Comparison of ENCODE assay signal across 26 cellular contexts in the genomic region with DNA sequence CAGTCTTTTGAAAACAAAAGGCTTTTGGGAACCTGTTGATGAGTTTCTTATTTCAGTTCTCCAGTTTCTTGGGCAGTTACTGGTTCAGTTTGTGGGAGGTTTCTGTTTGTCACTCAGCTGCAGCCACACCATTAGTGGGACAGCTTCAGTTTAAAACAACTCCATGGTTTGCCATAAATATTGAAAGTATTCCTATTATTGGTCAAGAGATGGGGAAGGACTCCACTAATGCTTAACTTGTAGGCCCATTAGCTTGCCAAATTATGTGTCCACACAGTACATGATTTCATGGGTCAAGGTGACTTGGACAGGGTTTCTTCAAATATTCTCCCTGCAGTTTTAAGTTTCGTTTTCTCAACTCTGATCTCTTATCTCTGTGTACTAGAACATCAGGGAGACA. TPM values are rescaled to one million over a fixed set of nuclear protein-coding genes. Genes with fewer than 3 reads are reported as not detected.
DNase-seq lines count a peak whose midpoint lies in the region; ATAC-seq and TF ChIP-seq lines count a peak whose summit lies in the region.
"Had no signal": no experiment of that assay in that cellular context is flagged by ENCODE, and none has a peak within 500 bp of the region (broad histone marks: within the 10 kb centered on the region; RNA-seq: fewer than 3 reads in every experiment).

No MANE protein-coding gene starts in this region.

- H3K27ac Mint-ChIP-seq in endodermal cell = no peak overlapping the region
- H3K27ac Mint-ChIP-seq: activated B cell treated with CpG ODN at 0.5 μM for 24 hours; activated CD8-positive, alpha-beta T cell treated with anti-CD3 and anti-CD28 coated beads, Interleukin-2, amount 10 ng/mL, durations not matched to agents 7 days and 5 days; activated naive CD4-positive, alpha-beta T cell treated with anti-CD3 and anti-CD28 coated beads, Interleukin-2, amount 50 U/mL, for 24 hours had no signal

- no peaks in the 10 kb centered on the region for H3K36me3 Mint-ChIP-seq in endodermal cell (ENCODE audit: low read depth)
- H3K36me3 Mint-ChIP-seq: activated naive CD4-positive, alpha-beta T cell treated with anti-CD3 and anti-CD28 coated beads, Interleukin-2, amount 50 U/mL, for 24 hours had no signal

- ATAC-seq in GM18867 (IDR thresholded peaks at IDR 0.05; ENCODE audit: unreplicated experiment) (peak; percentile 60), GM21360 (IDR thresholded peaks at IDR 0.05; ENCODE audit: unreplicated experiment) (peak; percentile 48), HG02938 (IDR thresholded peaks at IDR 0.05; ENCODE audit: unreplicated experiment) (peak; percentile 67), body of pancreas (peak; percentile 96)
- ATAC-seq: activated CD8-positive, alpha-beta T cell treated with anti-CD3 and anti-CD28 coated beads, Interleukin-2, amount 10 ng/mL, durations not matched to agents 7 days and 5 days had no signal

- H3K27me3 ChIP-seq in body of pancreas (no peaks in the 10 kb centered on the region), endodermal cell (ENCODE audit: control insufficient read depth, insufficient read depth, low read length, poor library complexity, severe bottlenecking) (no peaks in the 10 kb centered on the region)
- H3K27me3 ChIP-seq: ascending aorta, esophagus squamous epithelium had no signal

- peaks cover 1% of the 10 kb centered on the region for H3K4me1 Mint-ChIP-seq in endodermal cell
- H3K4me1 Mint-ChIP-seq: activated B cell treated with CpG ODN at 0.5 μM for 24 hours; activated naive CD4-positive, alpha-beta T cell treated with anti-CD3 and anti-CD28 coated beads, Interleukin-2, amount 50 U/mL, for 24 hours had no signal

- intact Hi-C loops in body of pancreas (cut with DNase I) = no loop called here

- WGBS in body of pancreas, 2 donors = 10 to 23% methylated on average over 1 of the region's 1 CpG
- WGBS in endodermal cell (ENCODE audit: insufficient coverage in 1 of 2, insufficient read length in 1 of 2), 2 experiments = 86 to 100% methylated on average over 1 of the region's 1 CpG

- H3K36me3 ChIP-seq in body of pancreas (replicated peaks in 1 of 2; ENCODE audit: insufficient read depth in 1 of 2, low read depth in 2 of 2) (no peaks in the 10 kb centered on the region), endodermal cell (ENCODE audit: control insufficient read depth, insufficient read depth, low read length) (no peaks in the 10 kb centered on the region)
- H3K36me3 ChIP-seq: ascending aorta, esophagus squamous epithelium, left ventricle myocardium inferior had no signal

- peak in 2 of 4 donors; percentile 13 to 54 for DNase-seq in body of pancreas
- no peak for DNase-seq in AML-193 (lab: John Stamatoyannopoulos, UW)
- no peak for DNase-seq in endodermal cell
- no peak for DNase-seq in NCI-H345 treated with DMSO at 0.1 percent for 48 hours (lab: John Stamatoyannopoulos, UW; ENCODE audit: unreplicated experiment)
- DNase-seq in GM19240 (ENCODE audit: insufficient read length, low spot score) = no peak
- DNase-seq: activated B cell treated with CpG ODN at 0.5 μM for 24 hours; activated CD8-positive, alpha-beta T cell treated with anti-CD3 and anti-CD28 coated beads, Interleukin-2, amount 10 ng/mL, durations not matched to agents 7 days and 5 days; activated T-cell treated with anti-CD3 and anti-CD28 coated beads, Interleukin-2, amount 50 U/mL, for 48 hours; effector memory CD4-positive, alpha-beta T cell; esophagus squamous epithelium; GM23248; KG1; left ventricle myocardium inferior; NCI-H1092; NCI-H2029 treated with DMSO at 0.1 percent for 48 hours; NCI-H510A; RPMI8226; SK-N-SH; substantia nigra had no signal

- H3K9me3 ChIP-seq in body of pancreas (no peaks in the 10 kb centered on the region), endodermal cell (ENCODE audit: control insufficient read depth, low read length) (no peaks in the 10 kb centered on the region)
- H3K9me3 ChIP-seq: ascending aorta, esophagus squamous epithelium, left ventricle myocardium inferior, SK-N-SH had no signal

- H3K27ac ChIP-seq in body of pancreas (peak overlapping the region in 3 of 4 donors; percentile 52 to 76 (median 69)), endodermal cell (ENCODE audit: low read depth, low read length) (no peak overlapping the region)
- H3K27ac ChIP-seq: ascending aorta, esophagus squamous epithelium, GM23248, left ventricle myocardium inferior had no signal

- no peak overlapping the region for H3K9ac ChIP-seq in endodermal cell (ENCODE audit: extremely low read depth, low read length, poor library complexity, severe bottlenecking)
- H3K9ac ChIP-seq: GM23248, SK-N-SH had no signal

- peaks cover 27% of the 10 kb centered on the region for H3K9me3 Mint-ChIP-seq in endodermal cell
- H3K9me3 Mint-ChIP-seq: activated naive CD4-positive, alpha-beta T cell treated with anti-CD3 and anti-CD28 coated beads, Interleukin-2, amount 50 U/mL, for 24 hours had no signal

- no peak for TF ChIP-seq POLR2A in body of pancreas (IDR thresholded peaks at IDR 0.05)

- TF ChIP-seq CTCF in body of pancreas (IDR thresholded peaks at IDR 0.05) = no peak
- no peak for TF ChIP-seq CTCF in endodermal cell (conservative IDR thresholded peaks at IDR 0.05)

- no peaks in the 10 kb centered on the region for H3K27me3 Mint-ChIP-seq in endodermal cell (ENCODE audit: insufficient read depth)
- H3K27me3 Mint-ChIP-seq: activated B cell treated with CpG ODN at 0.5 μM for 24 hours had no signal

- H3K4me3 Mint-ChIP-seq in endodermal cell = no peak overlapping the region
- H3K4me3 Mint-ChIP-seq: activated B cell treated with CpG ODN at 0.5 μM for 24 hours; activated CD8-positive, alpha-beta T cell treated with anti-CD3 and anti-CD28 coated beads, Interleukin-2, amount 10 ng/mL, durations not matched to agents 7 days and 5 days; activated naive CD4-positive, alpha-beta T cell treated with anti-CD3 and anti-CD28 coated beads, Interleukin-2, amount 50 U/mL, for 24 hours had no signal

- no peak overlapping the region for H3K4me3 ChIP-seq in body of pancreas
- H3K4me3 ChIP-seq in endodermal cell (ENCODE audit: low read length) = no peak overlapping the region
- H3K4me3 ChIP-seq: ascending aorta, esophagus squamous epithelium, GM23248, left ventricle myocardium inferior had no signal

- H3K4me1 ChIP-seq in body of pancreas (peaks cover 6% of the 10 kb centered on the region), endodermal cell (ENCODE audit: control insufficient read depth, insufficient read depth, low read length) (no peaks in the 10 kb centered on the region)
- H3K4me1 ChIP-seq: ascending aorta, esophagus squamous epithelium, left ventricle myocardium inferior had no signal

RNA-seq across cellular contexts. Expression of a gene that starts 15.5 kb away (rescaled TPM):
- total RNA-seq in body of pancreas = not detected
- not detected for total RNA-seq in endodermal cell
- not detected for polyA plus RNA-seq in endodermal cell (2013, experiment 1 of 2)
- polyA plus RNA-seq in endodermal cell (2013, experiment 2 of 2) = not detected
- total RNA-seq: activated B cell treated with CpG ODN at 0.5 μM for 24 hours; activated CD8-positive, alpha-beta T cell treated with anti-CD3 and anti-CD28 coated beads, Interleukin-2, amount 10 ng/mL, durations not matched to agents 7 days and 5 days; ascending aorta; esophagus squamous epithelium; glomerular endothelial cell; GM23248; left ventricle myocardium inferior had no signal
- polyA plus RNA-seq: AG04450, GM23248, SK-N-SH had no signal

RNA-seq across cellular contexts. Expression of a gene that starts 21.9 kb away (rescaled TPM):
- total RNA-seq in body of pancreas (under 1 TPM in 1 of 2 donors, not detected in 1; 0.26 TPM), endodermal cell (not detected)
- 0.21 TPM for polyA plus RNA-seq in endodermal cell (2013, experiment 1 of 2)
- 0.33 TPM for polyA plus RNA-seq in endodermal cell (2013, experiment 2 of 2)
- total RNA-seq: activated B cell treated with CpG ODN at 0.5 μM for 24 hours; activated CD8-positive, alpha-beta T cell treated with anti-CD3 and anti-CD28 coated beads, Interleukin-2, amount 10 ng/mL, durations not matched to agents 7 days and 5 days; glomerular endothelial cell; GM23248; left ventricle myocardium inferior had no signal
- polyA plus RNA-seq: GM23248, SK-N-SH had no signal
